10 cellular contexts compared by ENCODE assay signal in the genomic region with DNA sequence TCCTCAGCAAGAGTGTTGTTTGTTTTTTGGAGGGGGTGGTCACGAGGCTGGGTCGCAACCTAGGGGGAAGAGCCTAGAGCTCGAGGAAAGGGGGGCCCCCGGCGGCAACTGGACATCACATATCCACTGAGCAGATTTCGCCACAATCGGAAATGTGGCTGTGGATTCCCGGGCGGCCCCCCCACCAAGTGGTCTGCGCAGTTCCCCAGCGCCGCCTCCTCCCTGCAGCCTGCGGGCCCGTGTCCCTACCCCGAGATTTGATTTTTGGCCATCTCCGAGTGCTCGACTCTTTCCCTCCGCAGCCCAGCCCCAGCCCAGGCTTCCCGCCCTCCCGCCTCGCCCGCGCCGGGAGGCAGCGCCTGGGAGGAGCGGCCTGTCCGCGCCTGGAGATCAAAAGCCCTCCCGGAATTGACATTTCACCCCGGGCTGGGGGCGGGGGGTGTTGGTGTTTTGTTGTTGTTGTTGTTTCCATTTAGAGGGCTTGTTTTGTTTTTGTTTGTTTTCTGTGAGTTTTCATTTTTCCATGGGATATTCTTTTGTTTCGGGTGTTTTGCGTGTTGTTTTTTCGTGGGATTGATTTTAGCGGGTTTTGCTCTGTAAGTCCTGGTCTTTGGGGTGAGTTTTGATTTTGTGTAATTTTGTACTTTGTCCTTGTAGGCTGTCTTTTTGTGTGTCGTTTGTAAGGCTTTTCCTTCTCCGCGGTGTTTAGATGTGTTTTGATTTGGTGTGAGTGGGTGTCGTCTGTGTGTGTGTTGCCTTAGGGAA. TPM values are rescaled to one million over a fixed set of nuclear protein-coding genes. Genes with fewer than 3 reads are reported as not detected.
DNase-seq lines count a peak whose midpoint lies in the region; ATAC-seq, FAIRE-seq and TF ChIP-seq lines count a peak whose summit lies in the region.
"Had no signal": no experiment of that assay in that cellular context is flagged by ENCODE, and none has a peak within 500 bp of the region (broad histone marks: within the 10 kb centered on the region; RNA-seq: fewer than 3 reads in every experiment).

No MANE protein-coding gene starts in this region.

- peaks cover 0 to 32% of the 10 kb centered on the region in 2 experiments; a peak in 2 of 5 replicates for H3K4me1 ChIP-seq in K562 (replicated peaks in 1 of 2; ENCODE audit: control insufficient read depth in 2 of 2, insufficient read depth in 2 of 2, low read length in 2 of 2)

- peaks cover 95% of the 10 kb centered on the region for H3K27me3 Mint-ChIP-seq in neural crest cell (ENCODE audit: low read depth)

- H3K79me2 ChIP-seq in K562 (ENCODE audit: control insufficient read depth, insufficient read depth, low read length): no peaks in the 10 kb centered on the region

- BruUV-seq in K562 (replicated peaks; lab: Mats Ljungman, UMichigan): no TSS peak

- no peak for ATAC-seq in K562
- ATAC-seq in HG03025 (IDR thresholded peaks at IDR 0.05; ENCODE audit: low FRiP score, unreplicated experiment): no peak
- ATAC-seq in HG03196 (IDR thresholded peaks at IDR 0.05; ENCODE audit: unreplicated experiment): no peak

- TF ChIP-seq CTCF in GM06990 (IDR thresholded peaks at IDR 0.05; ENCODE audit: insufficient read depth, low read length, poor library complexity, severe bottlenecking) (no peak), K562 (IDR thresholded peaks at IDR 0.05 in 2 of 3, conservative IDR thresholded peaks at IDR 0.05 in 1 of 3; ENCODE audit: insufficient read depth in 2 of 3, low read depth in 1 of 3, low read length in 3 of 3) (no peak), neural crest cell (conservative IDR thresholded peaks at IDR 0.05) (no peak)

- 34% methylated on average over 10 of the region's 39 CpGs for WGBS in K562 (ENCODE audit: insufficient coverage, low coverage, missing lambda C conversion rate)

- POLR2A ChIA-PET in K562 (lab: Yijun Ruan, JAX): no interaction called here

- no peaks in the 10 kb centered on the region for H3K27me3 ChIP-seq in GM06990 (replicated peaks; ENCODE audit: control insufficient read depth, insufficient read depth, low read length)
- H3K27me3 ChIP-seq in K562 (ENCODE audit: control insufficient read depth in 2 of 2, insufficient read depth in 2 of 2, low read length in 2 of 2): peaks cover 14 to 55% of the 10 kb centered on the region in 2 experiments; a peak in 3 of 5 replicates

- no peak for TF ChIP-seq EP300 in K562 (IDR thresholded peaks at IDR 0.05; ENCODE audit: low read length)

- no peaks in the 10 kb centered on the region for H4K20me1 ChIP-seq in K562 (replicated peaks; ENCODE audit: control insufficient read depth, insufficient read depth, low read length)

- CTCF ChIA-PET in K562 (lab: Yijun Ruan, JAX; ENCODE audit: low intra/inter-chr PET ratio): no interaction called here

- H3K4me3 Mint-ChIP-seq in neural crest cell: peak overlapping the region; percentile 90

- peaks cover 2% of the 10 kb centered on the region for H3K36me3 Mint-ChIP-seq in neural crest cell (ENCODE audit: low read depth)

- no peak overlapping the region for H3K4me2 ChIP-seq in K562 (ENCODE audit: insufficient read depth, low read length)

- TF ChIP-seq RAD21 in K562 (CRISPR knock-in tag; conservative IDR thresholded peaks at IDR 0.05 in 1 of 2, IDR thresholded peaks at IDR 0.05 in 1 of 2): no peak

- no peak overlapping the region for H3K9ac ChIP-seq in K562 (ENCODE audit: insufficient read depth in 1 of 2, low read depth in 2 of 2, low read length in 2 of 2)

- FAIRE-seq in K562 (lab: Jason Lieb, UNC): no peak

- no peaks in the 10 kb centered on the region for H3K9me3 ChIP-seq in K562 (replicated peaks; ENCODE audit: control insufficient read depth, insufficient read depth, low read depth, low read length)

- in situ Hi-C loops in K562 (cut with MboI): no loop called here

- no peak overlapping the region for H3K27ac ChIP-seq in K562 (ENCODE audit: extremely low read depth, low read depth, low read length)

- no peaks in the 10 kb centered on the region for H3K9me1 ChIP-seq in K562 (ENCODE audit: control insufficient read depth, insufficient read depth, low read length)

- H3K36me3 ChIP-seq in GM06990 (ENCODE audit: control insufficient read depth, insufficient read depth, low read length) (no peaks in the 10 kb centered on the region), K562 (ENCODE audit: control insufficient read depth, insufficient read depth, low read length) (no peaks in the 10 kb centered on the region)

- no peaks in the 10 kb centered on the region for H3K9me3 Mint-ChIP-seq in neural crest cell

- H3K4me1 Mint-ChIP-seq in neural crest cell: peaks cover 55% of the 10 kb centered on the region

- intact Hi-C loops in K562 (cut with micrococcal nuclease): no loop called here

- DNase-seq in GM06990 (ENCODE audit: extremely low read depth, insufficient read length) (peak; percentile 53), LoVo (ENCODE audit: low spot score) (peak; percentile 20), K562 (ENCODE audit: extremely low read depth in 1 of 4, low spot score in 3 of 4) (no peak), neural crest cell (ENCODE audit: low read depth, low spot score) (peak; percentile 52), UCSD-AML1 (lab: John Stamatoyannopoulos, UW; ENCODE audit: unreplicated experiment) (no peak)
- DNase-seq in activated CD8-positive, alpha-beta memory T cell treated with anti-CD3 and anti-CD28 coated beads, Interleukin-2, amount 50 U/mL, for 48 hours: no peak
- DNase-seq: HCEC 1CT had no signal

- peak overlapping the region; percentile 87 for H3K4me3 ChIP-seq in GM06990 (replicated peaks; ENCODE audit: low read depth, low read length)
- H3K4me3 ChIP-seq in K562: no peak overlapping the region

- no peak for TF ChIP-seq POLR2A in K562 (conservative IDR thresholded peaks at IDR 0.05)

- no peak overlapping the region for H2AFZ ChIP-seq in K562 (ENCODE audit: low read depth, low read length)

- peak overlapping the region; percentile 83 for H3K27ac Mint-ChIP-seq in neural crest cell (ENCODE audit: unreplicated experiment)

TF ChIP-seq in K562, 482 proteins besides CTCF, POLR2A, EP300 and RAD21:
- TF ChIP-seq ZBTB8A (IDR thresholded peaks at IDR 0.05; ENCODE audit: partially characterized antibody) (no peak), CBX8 (IDR thresholded peaks at IDR 0.05; ENCODE audit: borderline replicate concordance, extremely low read depth, low read depth, low read length, poor library complexity, severe bottlenecking) (peak; percentile 75)
TF ChIP-seq in K562: peak in this region for 1.

RNA-seq across cellular contexts. Expression of a gene that starts 1.6 kb away (rescaled TPM):
- total RNA-seq in K562 (2011; cell fraction: chromatin; rRNA removed; ENCODE audit: low replicate concordance): not detected in 2 replicates
- total RNA-seq in K562 (2011; cell fraction: nucleolus; rRNA removed): not detected in 2 replicates
- not detected in 2 replicates for total RNA-seq in K562 (2011; cell fraction: nucleoplasm; rRNA removed)
- total RNA-seq in K562 (2014; rRNA removed): not detected in 2 replicates
- not detected in 2 replicates for total RNA-seq in K562 (2014; rRNA removed; fragmentation: Illumina TruSeq; extraction: Trizol)
- total RNA-seq in K562 (2015; rRNA removed; fragmentation: Illumina TruSeq; extraction: Trizol): not detected in 2 replicates
- 0.09 and 0.13 TPM in 2 replicates for total RNA-seq in K562 (2021)
- not detected in 2 replicates for polyA plus RNA-seq in K562 (2011; rRNA removed)
- polyA plus RNA-seq in K562 (2011; cell fraction: cytosol; rRNA removed): not detected in 2 replicates
- not detected in 2 replicates for polyA plus RNA-seq in K562 (2011; cell fraction: nucleus; rRNA removed)
- 0.04 and 0.11 TPM in 2 replicates for polyA plus RNA-seq in K562 (2012)
- polyA plus RNA-seq in K562 (2014; fragmentation: Illumina TruSeq; extraction: Trizol): not detected in 2 replicates
- not detected for polyA plus RNA-seq in K562 (2014; fragmentation: Nextera tagmentation; extraction: Ambion mirVana)
- polyA plus RNA-seq in K562 (2014; rRNA removed): 0.03 TPM in 1 of 2 replicates, not detected in the other
- not detected in 2 replicates for polyA minus RNA-seq in K562 (2011; rRNA and poly(A)+ RNA removed)
- polyA minus RNA-seq in K562 (2011; cell fraction: cytosol; rRNA and poly(A)+ RNA removed): not detected in 2 replicates
- polyA minus RNA-seq in K562 (2011; cell fraction: nucleus; rRNA and poly(A)+ RNA removed): not detected in 2 replicates
- 18.1 and 19.5 TPM in 2 replicates for total RNA-seq in neural crest cell
- total RNA-seq: RPMI7951 had no signal

Comparison
In these comparisons a context has a peak if more than half of its experiments do, and no peak if none do; other contexts are left out.
1. DNase-seq: peak in GM06990 (single experiment), LoVo (single experiment) and neural crest cell (single experiment); none in K562 (0 of 4), activated CD8-positive, alpha-beta memory T cell treated with anti-CD3 and anti-CD28 coated beads, Interleukin-2, amount 50 U/mL, for 48 hours (single experiment) and UCSD-AML1 (single experiment).
2. RNA of a gene that starts 1.6 kb away (total RNA-seq): 18.1 to 19.5 TPM in neural crest cell; 0.09 to 0.13 TPM in K562; every median in the first group is over 10 times any median in the second.